In genomic region chr3:50155491-50155878, GRCh38 we compare ENCODE assay signal across 9 cellular contexts. TPM values are rescaled to one million over a fixed set of nuclear protein-coding genes. Genes with fewer than 3 reads are reported as not detected.
DNase-seq lines count a peak whose midpoint lies in the region; ATAC-seq and TF ChIP-seq lines count a peak whose summit lies in the region.
"Had no signal": no experiment of that assay in that cellular context is flagged by ENCODE, and none has a peak within 500 bp of the region (broad histone marks: within the 10 kb centered on the region; RNA-seq: fewer than 3 reads in every experiment).

No MANE protein-coding gene starts in this region.

- no CpG with 5 or more reads among the region's 37 CpGs for WGBS in iPS DF 6.9 (ENCODE audit: insufficient coverage, insufficient read length)
- WGBS in smooth muscle cell (ENCODE audit: low lambda C conversion rate) = under 1% methylated on average over 29 of the region's 37 CpGs

- H3K36me3 ChIP-seq in HAP-1 (replicated peaks) (no peaks in the 10 kb centered on the region; the same call in 1 of the 2 replicates), iPS DF 6.9 (ENCODE audit: control insufficient read depth, insufficient read depth, low read length) (peaks cover 8% of the 10 kb centered on the region), smooth muscle cell (ENCODE audit: low read depth) (no peaks in the 10 kb centered on the region)

- H3K4me2 ChIP-seq in smooth muscle cell = peak overlapping the region; percentile 91

- peaks cover 32% of the 10 kb centered on the region for H3K27me3 Mint-ChIP-seq in activated T-cell treated with anti-CD3 and anti-CD28 coated beads, Interleukin-2, amount 50 U/mL, for 4 hours (ENCODE audit: low read depth)

- peaks cover 8% of the 10 kb centered on the region for H3K4me1 Mint-ChIP-seq in activated T-cell treated with anti-CD3 and anti-CD28 coated beads, Interleukin-2, amount 50 U/mL, for 4 hours (ENCODE audit: low read depth)

- no peak for DNase-seq in HAP-1 (ENCODE audit: low spot score in 2 of 2)
- no peak for DNase-seq in activated T-cell treated with anti-CD3 and anti-CD28 coated beads, Interleukin-2, amount 50 U/mL, for 4 hours
- no peak for DNase-seq in iPS DF 6.9 (ENCODE audit: low read depth, low spot score)
- DNase-seq in smooth muscle cell (lab: John Stamatoyannopoulos, UW; ENCODE audit: unreplicated experiment) = no peak
- no peak for DNase-seq in occipital lobe (lab: John Stamatoyannopoulos, UW)
- DNase-seq in HuH-7 (ENCODE audit: low spot score) = no peak
- no peak for DNase-seq in SW480 (ENCODE audit: low spot score)
- no peak for DNase-seq in NCI-H1417 treated with DMSO at 0.1 percent for 48 hours (lab: John Stamatoyannopoulos, UW)
- DNase-seq: T1000 had no signal

- no peaks in the 10 kb centered on the region for H3K36me3 Mint-ChIP-seq in activated T-cell treated with anti-CD3 and anti-CD28 coated beads, Interleukin-2, amount 50 U/mL, for 4 hours (ENCODE audit: insufficient read depth)

- no peak for TF ChIP-seq CTCF in smooth muscle cell (IDR thresholded peaks at IDR 0.05; ENCODE audit: borderline replicate concordance, insufficient read depth, poor library complexity, severe bottlenecking)

- H3K27ac ChIP-seq in iPS DF 6.9 (ENCODE audit: low read length) (no peak overlapping the region), smooth muscle cell (ENCODE audit: low read depth) (no peak overlapping the region)

- H3K27me3 ChIP-seq in HAP-1 (ENCODE audit: low read depth) = peaks cover 3% of the 10 kb centered on the region; the same call in 1 of the 2 replicates
- no peaks in the 10 kb centered on the region for H3K27me3 ChIP-seq in iPS DF 6.9 (ENCODE audit: control insufficient read depth, insufficient read depth, low read length)
- H3K27me3 ChIP-seq in smooth muscle cell (ENCODE audit: low read depth) = peaks cover 31% of the 10 kb centered on the region

- H3K9me3 Mint-ChIP-seq in activated T-cell treated with anti-CD3 and anti-CD28 coated beads, Interleukin-2, amount 50 U/mL, for 4 hours = no peaks in the 10 kb centered on the region

- peak overlapping the region; percentile 43 for H3K9ac ChIP-seq in smooth muscle cell (ENCODE audit: low read depth)

- no peaks in the 10 kb centered on the region for H3F3A ChIP-seq in smooth muscle cell (ENCODE audit: low read depth)

- no peak for ATAC-seq in activated T-cell treated with anti-CD3 and anti-CD28 coated beads, Interleukin-2, amount 50 U/mL, for 4 hours

- H3K4me1 ChIP-seq in HAP-1 = peaks cover 10% of the 10 kb centered on the region; the same call in 1 of the 2 replicates
- H3K4me1 ChIP-seq in iPS DF 6.9 (ENCODE audit: control insufficient read depth, insufficient read depth, low read length) = peaks cover 14% of the 10 kb centered on the region
- peaks cover 31% of the 10 kb centered on the region for H3K4me1 ChIP-seq in smooth muscle cell (ENCODE audit: low read depth)

- H3K79me2 ChIP-seq in smooth muscle cell (ENCODE audit: low read depth) = no peaks in the 10 kb centered on the region

- H4K20me1 ChIP-seq in smooth muscle cell (ENCODE audit: low read depth) = peaks cover 9% of the 10 kb centered on the region

- peak overlapping the region; percentile 66 for H3K4me3 Mint-ChIP-seq in activated T-cell treated with anti-CD3 and anti-CD28 coated beads, Interleukin-2, amount 50 U/mL, for 4 hours

- H3K9me3 ChIP-seq in HAP-1 (no peaks in the 10 kb centered on the region), iPS DF 6.9 (ENCODE audit: control insufficient read depth, insufficient read depth, low read length) (no peaks in the 10 kb centered on the region), smooth muscle cell (replicated peaks; ENCODE audit: low read depth) (no peaks in the 10 kb centered on the region)

- in situ Hi-C loops in HAP-1 (cut with MboI; ENCODE audit: low sequenced_read_pairs) = no loop called here

- peak overlapping the region; percentile 41 for H3K4me3 ChIP-seq in HAP-1
- H3K4me3 ChIP-seq in iPS DF 6.9 (ENCODE audit: low read length) = peak overlapping the region; percentile 76
- peak overlapping the region; percentile 63 for H3K4me3 ChIP-seq in smooth muscle cell

- H2AFZ ChIP-seq in smooth muscle cell (ENCODE audit: low read depth) = no peak overlapping the region

RNA-seq across cellular contexts. Expression of gene SEMA3F, which starts 0.4 kb away (rescaled TPM):
- under 1 TPM; 0.19 to 0.24 (median 0.23) TPM for total RNA-seq in activated T-cell treated with anti-CD3 and anti-CD28 coated beads, Interleukin-2, amount 50 U/mL, for 4 hours
- total RNA-seq in smooth muscle cell (16.9 and 25.0 TPM in 2 replicates), occipital lobe (5.8 TPM)
- 9.2 and 17.8 TPM in 2 replicates for polyA plus RNA-seq in smooth muscle cell

RNA-seq across cellular contexts. Expression of gene GNAT1, which starts 35.9 kb away (rescaled TPM):
- total RNA-seq in activated T-cell treated with anti-CD3 and anti-CD28 coated beads, Interleukin-2, amount 50 U/mL, for 4 hours = not detected
- total RNA-seq in smooth muscle cell (not detected in 2 replicates), occipital lobe (not detected)
- polyA plus RNA-seq in smooth muscle cell = 0.24 TPM in 1 of 2 replicates, not detected in the other

RNA-seq across cellular contexts. Expression of gene SLC38A3, which starts 49.6 kb away (rescaled TPM):
- total RNA-seq in activated T-cell treated with anti-CD3 and anti-CD28 coated beads, Interleukin-2, amount 50 U/mL, for 4 hours = under 1 TPM in 2 of 3 donors, not detected in 1; 0.08 to 0.52 TPM
- total RNA-seq in smooth muscle cell (0.58 and 3.9 TPM in 2 replicates), occipital lobe (5.0 TPM)
- polyA plus RNA-seq in smooth muscle cell = 3.5 and 4.2 TPM in 2 replicates
